2 cellular contexts compared by ENCODE assay signal in genomic region chr19:1717200-1717969, GRCh38.
A peak's percentile ranks its signal among the peaks of the same experiment; 100 is the strongest.
TF ChIP-seq lines count a peak whose summit lies in the region.

No MANE protein-coding gene starts in this region.

TF ChIP-seq in HepG2, 621 proteins besides CTCF, POLR2A, EP300 and RAD21:
- TF ChIP-seq NONO (IDR thresholded peaks at IDR 0.05), result peak; percentile 6; the same call in 1 of the 2 replicates
- no peak for TF ChIP-seq NONO (CRISPR knock-in tag; conservative IDR thresholded peaks at IDR 0.05)
- no peak for TF ChIP-seq ZFX (CRISPR knock-in tag; IDR thresholded peaks at IDR 0.05; ENCODE audit: low read depth)
- TF ChIP-seq, protein P1, sequence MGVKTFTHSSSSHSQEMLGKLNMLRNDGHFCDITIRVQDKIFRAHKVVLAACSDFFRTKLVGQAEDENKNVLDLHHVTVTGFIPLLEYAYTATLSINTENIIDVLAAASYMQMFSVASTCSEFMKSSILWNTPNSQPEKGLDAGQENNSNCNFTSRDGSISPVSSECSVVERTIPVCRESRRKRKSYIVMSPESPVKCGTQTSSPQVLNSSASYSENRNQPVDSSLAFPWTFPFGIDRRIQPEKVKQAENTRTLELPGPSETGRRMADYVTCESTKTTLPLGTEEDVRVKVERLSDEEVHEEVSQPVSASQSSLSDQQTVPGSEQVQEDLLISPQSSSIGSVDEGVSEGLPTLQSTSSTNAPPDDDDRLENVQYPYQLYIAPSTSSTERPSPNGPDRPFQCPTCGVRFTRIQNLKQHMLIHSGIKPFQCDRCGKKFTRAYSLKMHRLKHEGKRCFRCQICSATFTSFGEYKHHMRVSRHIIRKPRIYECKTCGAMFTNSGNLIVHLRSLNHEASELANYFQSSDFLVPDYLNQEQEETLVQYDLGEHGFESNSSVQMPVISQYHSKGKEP (CRISPR knock-in tag; IDR thresholded peaks at IDR 0.05), result no peak
- TF ChIP-seq FOSL2 (CRISPR knock-in tag; IDR thresholded peaks at IDR 0.05), result no peak
- TF ChIP-seq ZFP37 (CRISPR knock-in tag; IDR thresholded peaks at IDR 0.05; ENCODE audit: borderline replicate concordance), result no peak
- TF ChIP-seq RFXAP (CRISPR knock-in tag; IDR thresholded peaks at IDR 0.05; ENCODE audit: borderline replicate concordance), result no peak

TF ChIP-seq in WTC11, 78 proteins besides CTCF, POLR2A, EP300 and RAD21:
- TF ChIP-seq RORB (CRISPR knock-in tag; IDR thresholded peaks at IDR 0.05) (no peak), AR (CRISPR knock-in tag; IDR thresholded peaks at IDR 0.05) (no peak), CREM (CRISPR knock-in tag; IDR thresholded peaks at IDR 0.05) (no peak), E2F1 (CRISPR knock-in tag; IDR thresholded peaks at IDR 0.05) (no peak), STAT6 (CRISPR knock-in tag; conservative IDR thresholded peaks at IDR 0.05; ENCODE audit: low read depth) (no peak), ZNF532 (CRISPR knock-in tag; IDR thresholded peaks at IDR 0.05; ENCODE audit: borderline replicate concordance) (no peak), CBFB (CRISPR knock-in tag; IDR thresholded peaks at IDR 0.05; ENCODE audit: low read depth) (no peak)
- TF ChIP-seq, protein P2, sequence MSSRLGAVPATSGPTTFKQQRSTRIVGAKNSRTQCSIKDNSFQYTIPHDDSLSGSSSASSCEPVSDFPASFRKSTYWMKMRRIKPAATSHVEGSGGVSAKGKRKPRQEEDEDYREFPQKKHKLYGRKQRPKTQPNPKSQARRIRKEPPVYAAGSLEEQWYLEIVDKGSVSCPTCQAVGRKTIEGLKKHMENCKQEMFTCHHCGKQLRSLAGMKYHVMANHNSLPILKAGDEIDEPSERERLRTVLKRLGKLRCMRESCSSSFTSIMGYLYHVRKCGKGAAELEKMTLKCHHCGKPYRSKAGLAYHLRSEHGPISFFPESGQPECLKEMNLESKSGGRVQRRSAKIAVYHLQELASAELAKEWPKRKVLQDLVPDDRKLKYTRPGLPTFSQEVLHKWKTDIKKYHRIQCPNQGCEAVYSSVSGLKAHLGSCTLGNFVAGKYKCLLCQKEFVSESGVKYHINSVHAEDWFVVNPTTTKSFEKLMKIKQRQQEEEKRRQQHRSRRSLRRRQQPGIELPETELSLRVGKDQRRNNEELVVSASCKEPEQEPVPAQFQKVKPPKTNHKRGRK (CRISPR knock-in tag; IDR thresholded peaks at IDR 0.05; ENCODE audit: borderline replicate concordance), result no peak
TF ChIP-seq in WTC11: peak in this region for 0.
